ENCODE assay signal across 17 cellular contexts in the genomic region with DNA sequence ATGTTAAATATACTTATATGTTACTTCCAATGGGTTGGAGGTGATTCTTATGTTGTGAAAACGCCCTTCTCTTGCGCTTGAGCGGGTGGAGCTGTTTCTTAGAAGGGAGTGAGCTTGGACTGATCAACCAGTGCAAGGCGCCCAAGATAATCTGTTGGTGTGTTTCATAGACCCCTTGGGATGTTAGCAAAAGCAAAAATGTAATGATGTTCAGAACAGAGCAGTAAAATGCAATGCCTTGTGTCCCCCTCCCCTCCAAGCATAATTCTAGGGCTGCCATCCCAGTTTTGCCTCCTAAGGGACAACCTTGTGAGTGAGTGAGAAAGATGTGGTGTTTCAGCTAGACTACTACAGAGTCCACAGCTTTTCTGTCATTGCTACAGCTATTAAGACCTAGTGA. TPM values are rescaled to one million over a fixed set of nuclear protein-coding genes. Genes with fewer than 3 reads are reported as not detected.
"Had no signal": no experiment of that assay in that cellular context is flagged by ENCODE, and none has a peak within 500 bp of the region (broad histone marks: within the 10 kb centered on the region; RNA-seq: fewer than 3 reads in every experiment).

No MANE protein-coding gene starts in this region.

- H3K27me3 ChIP-seq: body of pancreas, upper lobe of left lung had no signal

- DNase-seq: activated CD4-positive, alpha-beta T cell treated with anti-CD3 and anti-CD28 coated beads for 48 hours; activated CD4-positive, CD25-positive, alpha-beta regulatory T cell; activated naive CD4-positive, alpha-beta T cell treated with Interleukin-2 at 50 U/mL for 16 hours; activated naive CD8-positive, alpha-beta T cell treated with anti-CD3 and anti-CD28 coated beads, Interleukin-2, amount 10 ng/mL, durations not matched to agents 7 days and 5 days; activated T-cell treated with anti-CD3 and anti-CD28 coated beads, Interleukin-2, amount 50 U/mL, for 24 hours; amygdala; body of pancreas; caudate nucleus; dorsolateral prefrontal cortex; hypothalamus; mammary epithelial cell; midbrain; upper lobe of left lung had no signal

- H3K9me3 ChIP-seq: body of pancreas, upper lobe of left lung had no signal

- H3K27ac ChIP-seq: body of pancreas, dorsolateral prefrontal cortex, parathyroid adenoma had no signal

- H3K4me1 ChIP-seq: body of pancreas, parathyroid adenoma had no signal

- H3K4me3 ChIP-seq: body of pancreas, dorsolateral prefrontal cortex, upper lobe of left lung had no signal

- ATAC-seq: activated CD8-positive, alpha-beta T cell treated with anti-CD3 and anti-CD28 coated beads, Interleukin-2, amount 10 ng/mL, durations not matched to agents 7 days and 5 days; body of pancreas; esophagus mucosa had no signal

- H3K36me3 ChIP-seq: upper lobe of left lung had no signal

RNA-seq across cellular contexts. Expression of a gene that starts 6.2 kb away (rescaled TPM):
- total RNA-seq: activated CD8-positive, alpha-beta T cell treated with anti-CD3 and anti-CD28 coated beads, Interleukin-2, amount 10 ng/mL, durations not matched to agents 7 days and 5 days; activated naive CD8-positive, alpha-beta T cell treated with anti-CD3 and anti-CD28 coated beads, Interleukin-2, amount 10 ng/mL, durations not matched to agents 7 days and 5 days; activated T-helper 2 cell treated with anti-CD3 and anti-CD28 coated beads, Interferon-gamma antibody, Interleukin-2, Interleukin-4, amounts not matched to agents 10 μg/mL and 5 μg/mL and 100 μg/mL, durations not matched to agents 14 hours and 24 hours and 36 hours; mammary epithelial cell had no signal
